In genomic region chr4:9969526-9970398, GRCh38 we compare ENCODE assay signal across 15 cellular contexts. TPM values are rescaled to one million over a fixed set of nuclear protein-coding genes. Genes with fewer than 3 reads are reported as not detected.
DNase-seq lines count a peak whose midpoint lies in the region; ATAC-seq, FAIRE-seq and TF ChIP-seq lines count a peak whose summit lies in the region.
"Had no signal": no experiment of that assay in that cellular context is flagged by ENCODE, and none has a peak within 500 bp of the region (broad histone marks: within the 10 kb centered on the region; RNA-seq: fewer than 3 reads in every experiment).

No MANE protein-coding gene starts in this region.

- peak overlapping the region; percentile 57 for H3K4me2 ChIP-seq in MM.1S (ENCODE audit: low read depth, low read length)

- H3K4me1 ChIP-seq in MM.1S (ENCODE audit: low read length) (peaks cover 29% of the 10 kb centered on the region), small intestine (ENCODE audit: control insufficient read depth in 2 of 2, insufficient read depth in 1 of 2, low read depth in 1 of 2, low read length in 1 of 2) (no peaks in the 10 kb centered on the region), body of pancreas (no peaks in the 10 kb centered on the region)
- H3K4me1 ChIP-seq: ascending aorta, tibial artery had no signal

- H3K36me3 ChIP-seq in MM.1S (replicated peaks; ENCODE audit: insufficient read depth, low read length) = no peaks in the 10 kb centered on the region
- no peaks in the 10 kb centered on the region for H3K36me3 ChIP-seq in small intestine (ENCODE audit: control insufficient read depth in 2 of 2, insufficient read depth in 2 of 2, low read length in 2 of 2)
- no peaks in the 10 kb centered on the region for H3K36me3 ChIP-seq in body of pancreas (replicated peaks in 1 of 2; ENCODE audit: insufficient read depth in 1 of 2, low read depth in 2 of 2)
- H3K36me3 ChIP-seq: ascending aorta had no signal

- intact Hi-C loops in body of pancreas (cut with DNase I) = no loop called here

- H3K4me1 Mint-ChIP-seq in activated CD4-positive, alpha-beta T cell treated with anti-CD3 and anti-CD28 coated beads, Interleukin-2, amount 10 ng/mL, durations not matched to agents 7 days and 5 days = peaks cover 41% of the 10 kb centered on the region
- peaks cover 10 to 22% of the 10 kb centered on the region in 2 donors for H3K4me1 Mint-ChIP-seq in stimulated activated naive B cell treated with anti-CD40 and anti-IgM and Interleukin-4, amounts not matched to agents 10 μg/mL and 1 μg/mL and 100 μg/mL, for 72 hours

- WGBS in small intestine, 3 donors = 84 to 93% (median 89%) methylated on average over 7 of the region's 7 CpGs
- 83 to 92% methylated on average over 7 of the region's 7 CpGs for WGBS in body of pancreas, 2 donors

- FAIRE-seq in small intestine (lab: Jason Lieb, UNC) = no peak
- FAIRE-seq: endothelial cell of umbilical vein had no signal

- peak overlapping the region; percentile 79 for H3K27ac ChIP-seq in MM.1S (ENCODE audit: low read length)
- H3K27ac ChIP-seq in small intestine (ENCODE audit: low read depth in 1 of 2, low read length in 1 of 2) = no peak overlapping the region
- no peak overlapping the region for H3K27ac ChIP-seq in body of pancreas
- H3K27ac ChIP-seq: ascending aorta, tibial artery had no signal

- POLR2A ChIA-PET in activated CD4-positive, alpha-beta T cell treated with anti-CD3 and anti-CD28 coated beads, Interleukin-2, amount 10 ng/mL, durations not matched to agents 7 days and 5 days (lab: Charles Lee) = no interaction called here

- no peaks in the 10 kb centered on the region for H3K79me2 ChIP-seq in MM.1S (ENCODE audit: low read length)

- H3K9me3 ChIP-seq in MM.1S (replicated peaks; ENCODE audit: insufficient read depth, low read length) = no peaks in the 10 kb centered on the region
- no peaks in the 10 kb centered on the region for H3K9me3 ChIP-seq in small intestine (ENCODE audit: control insufficient read depth, low read depth)
- no peaks in the 10 kb centered on the region for H3K9me3 ChIP-seq in body of pancreas
- H3K9me3 ChIP-seq: tibial artery had no signal

- no peaks in the 10 kb centered on the region for H3K27me3 Mint-ChIP-seq in activated CD4-positive, alpha-beta T cell treated with anti-CD3 and anti-CD28 coated beads, Interleukin-2, amount 10 ng/mL, durations not matched to agents 7 days and 5 days
- H3K27me3 Mint-ChIP-seq in stimulated activated naive B cell treated with anti-CD40 and anti-IgM and Interleukin-4, amounts not matched to agents 10 μg/mL and 1 μg/mL and 100 μg/mL, for 72 hours = peaks cover 0 to 7% of the 10 kb centered on the region in 2 donors

- peak overlapping the region; percentile 32 for H2AFZ ChIP-seq in MM.1S (ENCODE audit: low read length)

- CTCF ChIA-PET in activated CD4-positive, alpha-beta T cell treated with anti-CD3 and anti-CD28 coated beads, Interleukin-2, amount 10 ng/mL, durations not matched to agents 7 days and 5 days (lab: Charles Lee) = no interaction called here

- H3K9me3 Mint-ChIP-seq in activated CD4-positive, alpha-beta T cell treated with anti-CD3 and anti-CD28 coated beads, Interleukin-2, amount 10 ng/mL, durations not matched to agents 7 days and 5 days = peaks cover 30% of the 10 kb centered on the region
- H3K9me3 Mint-ChIP-seq in stimulated activated naive B cell treated with anti-CD40 and anti-IgM and Interleukin-4, amounts not matched to agents 10 μg/mL and 1 μg/mL and 100 μg/mL, for 72 hours = peaks cover 8 to 13% of the 10 kb centered on the region in 2 donors

- H3F3A ChIP-seq in MM.1S (ENCODE audit: insufficient read depth, low read length) = peaks cover 22% of the 10 kb centered on the region

- peak overlapping the region; percentile 80 for H3K27ac Mint-ChIP-seq in activated CD4-positive, alpha-beta T cell treated with anti-CD3 and anti-CD28 coated beads, Interleukin-2, amount 10 ng/mL, durations not matched to agents 7 days and 5 days
- H3K27ac Mint-ChIP-seq in stimulated activated naive B cell treated with anti-CD40 and anti-IgM and Interleukin-4, amounts not matched to agents 10 μg/mL and 1 μg/mL and 100 μg/mL, for 72 hours = peak overlapping the region; percentile 38

- H3K9me2 ChIP-seq in MM.1S (replicated peaks; ENCODE audit: insufficient read depth, low read length) = no peaks in the 10 kb centered on the region

- no peak for TF ChIP-seq POLR2A in body of pancreas (IDR thresholded peaks at IDR 0.05)

- TF ChIP-seq CTCF in MM.1S (IDR thresholded peaks at IDR 0.05; ENCODE audit: low read length) (no peak), body of pancreas (IDR thresholded peaks at IDR 0.05) (no peak)

- no peak overlapping the region for H3K4me3 Mint-ChIP-seq in activated CD4-positive, alpha-beta T cell treated with anti-CD3 and anti-CD28 coated beads, Interleukin-2, amount 10 ng/mL, durations not matched to agents 7 days and 5 days
- H3K4me3 Mint-ChIP-seq in stimulated activated naive B cell treated with anti-CD40 and anti-IgM and Interleukin-4, amounts not matched to agents 10 μg/mL and 1 μg/mL and 100 μg/mL, for 72 hours = no peak overlapping the region

- H3K36me3 Mint-ChIP-seq in activated CD4-positive, alpha-beta T cell treated with anti-CD3 and anti-CD28 coated beads, Interleukin-2, amount 10 ng/mL, durations not matched to agents 7 days and 5 days (ENCODE audit: low read depth) = peaks cover 17% of the 10 kb centered on the region
- peaks cover 7 to 12% of the 10 kb centered on the region in 2 donors for H3K36me3 Mint-ChIP-seq in stimulated activated naive B cell treated with anti-CD40 and anti-IgM and Interleukin-4, amounts not matched to agents 10 μg/mL and 1 μg/mL and 100 μg/mL, for 72 hours

- H4K20me1 ChIP-seq in MM.1S (ENCODE audit: insufficient read depth, low read length) = no peaks in the 10 kb centered on the region

- H3K4me3 ChIP-seq in MM.1S (ENCODE audit: low read length) = peak overlapping the region; percentile 38
- no peak overlapping the region for H3K4me3 ChIP-seq in small intestine (ENCODE audit: low read depth in 1 of 2, low read length in 2 of 2)
- no peak overlapping the region for H3K4me3 ChIP-seq in body of pancreas
- H3K4me3 ChIP-seq: ascending aorta, tibial artery had no signal

- DNase-seq in activated CD4-positive, alpha-beta T cell treated with anti-CD3 and anti-CD28 coated beads, Interleukin-2, amount 10 ng/mL, durations not matched to agents 7 days and 5 days = peak; percentile 9
- DNase-seq in activated CD4-positive, alpha-beta T cell treated with anti-CD3 and anti-CD28 coated beads for 1 hour = no peak
- DNase-seq in MM.1S = peak; percentile 17
- DNase-seq in stimulated activated naive B cell treated with anti-CD40 and anti-IgM and Interleukin-4, amounts not matched to agents 10 μg/mL and 1 μg/mL and 100 μg/mL, for 72 hours = no peak
- DNase-seq in small intestine = no peak
- DNase-seq in body of pancreas = no peak
- DNase-seq in foreskin melanocyte = no peak
- DNase-seq: activated CD4-positive, alpha-beta T cell treated with anti-CD3 and anti-CD28 coated beads, Interleukin-2, amount 50 U/mL, for 48 hours; hippocampal formation; NCI-H510A treated with DMSO at 0.1 percent for 48 hours; tibial artery had no signal

- ATAC-seq in HG02642 (IDR thresholded peaks at IDR 0.05; ENCODE audit: poor library complexity, unreplicated experiment) = peak; percentile 26
- peak; percentile 56 to 71 for ATAC-seq in stimulated activated naive B cell treated with anti-CD40 and anti-IgM and Interleukin-4, amounts not matched to agents 10 μg/mL and 1 μg/mL and 100 μg/mL, for 72 hours (replicated peaks)
- no peak for ATAC-seq in body of pancreas

- peak overlapping the region; percentile 22; the same call in 1 of the 2 replicates for H3K9ac ChIP-seq in MM.1S (ENCODE audit: low read length)

- H3K27me3 ChIP-seq in MM.1S (replicated peaks; ENCODE audit: insufficient read depth, low read length) (no peaks in the 10 kb centered on the region), small intestine (ENCODE audit: control insufficient read depth in 2 of 2, insufficient read depth in 2 of 2, low read length in 2 of 2) (no peaks in the 10 kb centered on the region), body of pancreas (no peaks in the 10 kb centered on the region)
- H3K27me3 ChIP-seq: ascending aorta, tibial artery had no signal

RNA-seq across cellular contexts. Expression of gene SLC2A9, which starts 51.5 kb away (rescaled TPM):
- 1 to 10 TPM; 1.5 to 2.0 TPM for total RNA-seq in activated CD4-positive, alpha-beta T cell treated with anti-CD3 and anti-CD28 coated beads, Interleukin-2, amount 10 ng/mL, durations not matched to agents 7 days and 5 days
- polyA plus RNA-seq in small intestine = 10 to 100 TPM in 2 of 3 donors, 1 to 10 TPM in 1; 7.4 to 13.0 (median 11.7) TPM
- total RNA-seq in body of pancreas = 1 to 10 TPM; 1.6 to 8.6 TPM
- total RNA-seq: A673 had no signal

Comparison
In these comparisons a context has a peak if more than half of its experiments do, and no peak if none do; other contexts are left out.
1. DNase-seq: peak in activated CD4-positive, alpha-beta T cell treated with anti-CD3 and anti-CD28 coated beads, Interleukin-2, amount 10 ng/mL, durations not matched to agents 7 days and 5 days (single experiment) and MM.1S (single experiment); none in activated CD4-positive, alpha-beta T cell treated with anti-CD3 and anti-CD28 coated beads for 1 hour (single experiment), stimulated activated naive B cell treated with anti-CD40 and anti-IgM and Interleukin-4, amounts not matched to agents 10 μg/mL and 1 μg/mL and 100 μg/mL, for 72 hours (single experiment), small intestine (single experiment), body of pancreas (0 of 4) and foreskin melanocyte (single experiment).